15 cellular contexts compared by ENCODE assay signal in genomic region chr2:34254272-34254882, GRCh38.
"Had no signal": no experiment of that assay in that cellular context is flagged by ENCODE, and none has a peak within 500 bp of the region (broad histone marks: within the 10 kb centered on the region; RNA-seq: fewer than 3 reads in every experiment).

No MANE protein-coding gene starts in this region.

- H3K9me3 ChIP-seq: heart right ventricle, ovary, tibial artery, uterus had no signal

- H3K36me3 Mint-ChIP-seq: activated naive CD4-positive, alpha-beta T cell treated with anti-CD3 and anti-CD28 coated beads, Interleukin-2, amount 50 U/mL, for 24 hours; stimulated activated naive B cell treated with anti-CD40 and anti-IgM and Interleukin-4, amounts not matched to agents 10 μg/mL and 1 μg/mL and 100 μg/mL, for 72 hours had no signal

- H3K4me1 ChIP-seq: heart right ventricle, tibial artery, uterus had no signal

- H3K27me3 ChIP-seq: heart right ventricle, ovary, tibial artery, uterus had no signal

- H3K4me3 ChIP-seq: heart right ventricle, ovary, tibial artery, uterus had no signal

- H3K36me3 ChIP-seq: heart right ventricle, ovary, tibial artery, uterus had no signal

- H3K27ac ChIP-seq: heart right ventricle, ovary, tibial artery, uterus had no signal

- H3K4me1 Mint-ChIP-seq: activated CD4-positive, alpha-beta memory T cell treated with anti-CD3 and anti-CD28 coated beads, Interleukin-2, amount 10 ng/mL, durations not matched to agents 7 days and 5 days; activated CD4-positive, alpha-beta T cell treated with anti-CD3 and anti-CD28 coated beads for 36 hours; activated naive CD4-positive, alpha-beta T cell treated with anti-CD3 and anti-CD28 coated beads, Interleukin-2, amount 50 U/mL, for 24 hours; stimulated activated naive B cell treated with anti-CD40 and anti-IgM and Interleukin-4, amounts not matched to agents 10 μg/mL and 1 μg/mL and 100 μg/mL, for 72 hours had no signal

- H3K9me3 Mint-ChIP-seq: activated CD4-positive, alpha-beta memory T cell treated with anti-CD3 and anti-CD28 coated beads, Interleukin-2, amount 10 ng/mL, durations not matched to agents 7 days and 5 days; activated T-cell treated with anti-CD3 and anti-CD28 coated beads, Interleukin-2, amount 50 U/mL, for 4 hours had no signal

- H3K27ac Mint-ChIP-seq: activated CD4-positive, alpha-beta memory T cell treated with anti-CD3 and anti-CD28 coated beads, Interleukin-2, amount 10 ng/mL, durations not matched to agents 7 days and 5 days; activated CD4-positive, alpha-beta T cell treated with anti-CD3 and anti-CD28 coated beads for 36 hours; activated naive CD4-positive, alpha-beta T cell treated with anti-CD3 and anti-CD28 coated beads, Interleukin-2, amount 50 U/mL, for 24 hours; stimulated activated naive B cell treated with anti-CD40 and anti-IgM and Interleukin-4, amounts not matched to agents 10 μg/mL and 1 μg/mL and 100 μg/mL, for 72 hours had no signal

- H3K27me3 Mint-ChIP-seq: activated CD4-positive, alpha-beta memory T cell treated with anti-CD3 and anti-CD28 coated beads, Interleukin-2, amount 10 ng/mL, durations not matched to agents 7 days and 5 days; activated CD4-positive, alpha-beta T cell treated with anti-CD3 and anti-CD28 coated beads for 36 hours; activated naive CD4-positive, alpha-beta T cell treated with anti-CD3 and anti-CD28 coated beads, Interleukin-2, amount 50 U/mL, for 24 hours; stimulated activated naive B cell treated with anti-CD40 and anti-IgM and Interleukin-4, amounts not matched to agents 10 μg/mL and 1 μg/mL and 100 μg/mL, for 72 hours had no signal

- H3K4me3 Mint-ChIP-seq: activated CD4-positive, alpha-beta memory T cell treated with anti-CD3 and anti-CD28 coated beads, Interleukin-2, amount 10 ng/mL, durations not matched to agents 7 days and 5 days; activated CD4-positive, alpha-beta T cell treated with anti-CD3 and anti-CD28 coated beads for 36 hours; activated naive CD4-positive, alpha-beta T cell treated with anti-CD3 and anti-CD28 coated beads, Interleukin-2, amount 50 U/mL, for 24 hours; activated T-cell treated with anti-CD3 and anti-CD28 coated beads, Interleukin-2, amount 50 U/mL, for 4 hours; stimulated activated naive B cell treated with anti-CD40 and anti-IgM and Interleukin-4, amounts not matched to agents 10 μg/mL and 1 μg/mL and 100 μg/mL, for 72 hours had no signal

- ATAC-seq: activated CD4-positive, alpha-beta T cell treated with anti-CD3 and anti-CD28 coated beads for 36 hours; activated T-cell treated with anti-CD3 and anti-CD28 coated beads, Interleukin-2, amount 50 U/mL, for 4 hours; heart right ventricle; SK-N-SH treated with all-trans-retinoic acid at 6 μM for 48 hours; stimulated activated naive B cell treated with anti-CD40 and anti-IgM and Interleukin-4, amounts not matched to agents 10 μg/mL and 1 μg/mL and 100 μg/mL, for 72 hours had no signal

- DNase-seq: activated CD4-positive, alpha-beta memory T cell treated with anti-CD3 and anti-CD28 coated beads, Interleukin-2, amount 10 ng/mL, durations not matched to agents 7 days and 5 days; activated CD4-positive, alpha-beta T cell treated with anti-CD3 and anti-CD28 coated beads for 36 hours; activated effector memory CD4-positive, alpha-beta T cell treated with anti-CD3 and anti-CD28 coated beads, Interleukin-2, amount 50 U/mL, for 16 hours; activated T-cell treated with anti-CD3 and anti-CD28 coated beads, Interleukin-2, amount 50 U/mL, for 4 hours; amniotic stem cell; effector CD8-positive, alpha-beta T cell; foreskin melanocyte; heart right ventricle; ovary; stimulated activated CD4-positive, alpha-beta T cell treated with anti-CD3 and anti-CD28 coated beads, Interleukin-4, amount 100 ng/mL, for 1 hour; stimulated activated naive B cell treated with anti-CD40 and anti-IgM and Interleukin-4, amounts not matched to agents 10 μg/mL and 1 μg/mL and 100 μg/mL, for 72 hours; tibial artery; uterus had no signal
